In the genomic region with DNA sequence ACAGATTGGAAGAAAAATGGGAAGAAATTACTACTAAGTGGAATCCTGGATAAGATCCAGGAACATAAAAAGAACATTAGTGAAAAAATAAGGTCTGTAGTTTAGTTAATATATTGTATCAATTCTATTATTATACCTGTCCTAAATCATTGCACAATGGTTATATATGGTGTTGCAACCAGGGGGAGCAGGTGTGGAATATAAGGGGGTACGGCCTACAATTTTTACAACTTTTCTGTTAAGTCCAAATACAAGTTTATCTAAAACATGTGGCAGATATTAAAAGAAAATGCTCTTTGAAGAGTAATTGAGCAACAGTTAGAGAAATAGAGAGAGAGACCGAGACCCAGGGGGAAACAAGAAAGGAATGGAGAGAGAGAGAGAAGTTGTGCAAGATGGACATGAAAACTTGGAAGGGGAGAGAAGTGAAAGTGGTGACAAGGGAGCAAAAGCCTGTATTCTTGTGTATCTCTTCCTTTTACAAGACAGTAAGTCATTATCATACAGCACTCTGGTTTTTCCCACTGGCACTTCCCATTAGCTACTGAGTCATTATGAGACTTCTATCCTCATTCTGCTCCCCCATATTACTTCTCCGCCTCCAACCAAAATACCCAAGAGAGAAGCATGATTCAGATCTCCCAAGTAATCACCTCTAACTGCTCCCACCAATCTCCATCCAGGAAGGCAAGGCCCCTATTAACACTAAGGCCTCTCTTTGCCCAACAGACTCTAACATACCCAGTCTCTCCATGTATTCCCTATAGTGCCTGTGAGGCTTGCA, we compare ENCODE assay signal across 9 cellular contexts.
A peak's percentile ranks its signal among the peaks of the same experiment; 100 is the strongest.
DNase-seq lines count a peak whose midpoint lies in the region.
"Had no signal": no experiment of that assay in that cellular context is flagged by ENCODE, and none has a peak within 500 bp of the region (broad histone marks: within the 10 kb centered on the region; RNA-seq: fewer than 3 reads in every experiment).

No MANE protein-coding gene starts in this region.

- DNase-seq in EH (ENCODE audit: low read depth) (peak; percentile 15), SIG-M5 (lab: John Stamatoyannopoulos, UW) (peak; percentile 66), kidney tubule cell (ENCODE audit: low spot score) (peak; percentile 39), NCI-H1694 (lab: John Stamatoyannopoulos, UW) (no peak), T-helper 1 cell (no peak), NCI-H1048 (lab: John Stamatoyannopoulos, UW) (no peak)
- DNase-seq: NCI-H524 treated with DMSO at 0.1 percent for 48 hours; stimulated activated CD4-positive, alpha-beta T cell treated with anti-CD3 and anti-CD28 coated beads, Interleukin-4, amount 100 ng/mL, for 1 hour; T-helper 2 cell had no signal

Comparison
In these comparisons a context has a peak if more than half of its experiments do, and no peak if none do; other contexts are left out.
1. DNase-seq: peak in EH (single experiment), SIG-M5 (single experiment) and kidney tubule cell (single experiment); none in NCI-H1694 (single experiment), T-helper 1 cell (0 of 5) and NCI-H1048 (single experiment).